8 cellular contexts compared by ENCODE assay signal in the genomic region with DNA sequence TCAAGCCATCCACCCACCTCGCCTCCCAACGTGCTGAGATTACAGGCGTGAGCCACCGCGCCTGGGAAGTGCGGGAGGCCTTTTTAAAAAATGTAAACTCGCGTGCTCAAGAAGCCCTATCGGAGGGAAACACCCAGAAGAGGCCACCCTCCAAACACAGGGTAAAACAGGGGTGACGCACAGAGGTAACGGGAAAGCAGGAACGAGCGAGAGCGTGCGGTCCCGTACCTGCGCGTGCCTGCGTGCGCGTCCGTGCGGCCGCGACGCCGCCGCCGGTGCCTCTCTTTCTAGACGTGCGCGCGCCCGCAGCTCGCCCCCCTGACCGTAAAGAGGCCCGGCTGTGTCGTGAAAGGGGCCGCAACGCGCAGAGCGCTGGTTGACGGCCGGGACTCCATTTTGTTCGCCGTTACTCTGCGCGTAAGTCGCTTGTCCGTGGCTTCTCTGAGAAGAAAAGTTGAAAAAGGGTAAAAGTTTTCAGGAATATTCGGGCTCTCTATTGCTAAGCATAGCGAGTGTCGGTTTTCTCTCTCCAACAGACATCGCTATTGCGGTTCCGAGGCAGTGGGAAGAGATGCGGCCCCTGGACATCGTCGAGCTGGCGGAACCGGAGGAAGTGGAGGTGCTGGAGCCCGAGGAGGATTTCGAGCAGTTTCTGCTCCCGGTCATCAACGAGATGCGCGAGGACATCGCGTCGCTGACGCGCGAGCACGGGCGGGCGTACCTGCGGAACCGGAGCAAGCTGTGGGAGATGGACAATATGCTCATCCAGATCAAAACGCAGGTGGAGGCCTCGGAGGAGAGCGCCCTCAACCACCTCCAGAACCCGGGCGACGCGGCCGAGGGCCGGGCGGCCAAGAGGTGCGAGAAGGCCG. TPM values are rescaled to one million over a fixed set of nuclear protein-coding genes. Genes with fewer than 3 reads are reported as not detected.
A peak's percentile ranks its signal among the peaks of the same experiment; 100 is the strongest.
DNase-seq lines count a peak whose midpoint lies in the region; ATAC-seq and TF ChIP-seq lines count a peak whose summit lies in the region.

A gene (plus strand): TSS at position 394 of the 872 bp plus-strand sequence. CDS start 178 bp downstream, at position 572.

- H3K9me3 ChIP-seq in BLaER1: no peaks in the 10 kb centered on the region

- H3K27ac ChIP-seq in BLaER1 (peak within 1 kb of the TSS; percentile 94), coronary artery (peak within 1 kb of the TSS; percentile 77 to 98)

- peak within 1 kb of the TSS; percentile 94 for H3K4me3 Mint-ChIP-seq in activated CD4-positive, alpha-beta T cell treated with anti-CD3 and anti-CD28 coated beads, Interleukin-2, amount 10 ng/mL, durations not matched to agents 24 days and 14 days

- no peaks in the 10 kb centered on the region for H3K27me3 Mint-ChIP-seq in activated CD4-positive, alpha-beta T cell treated with anti-CD3 and anti-CD28 coated beads, Interleukin-2, amount 10 ng/mL, durations not matched to agents 24 days and 14 days

- H3K4me1 Mint-ChIP-seq in activated CD4-positive, alpha-beta T cell treated with anti-CD3 and anti-CD28 coated beads, Interleukin-2, amount 10 ng/mL, durations not matched to agents 24 days and 14 days: peaks cover 20% of the 10 kb centered on the region

- DNase-seq in NCI-H526 treated with DMSO at 0.1 percent for 48 hours (lab: John Stamatoyannopoulos, UW) (peak; percentile 89), coronary artery (ENCODE audit: low spot score) (peak; percentile 92), left kidney (ENCODE audit: low read depth, low spot score) (peak; percentile 98)
- DNase-seq in activated CD4-positive, alpha-beta T cell treated with anti-CD3 and anti-CD28 coated beads, Interleukin-2, amount 10 ng/mL, durations not matched to agents 24 days and 14 days: peak; percentile 98
- DNase-seq in stimulated activated CD4-positive, alpha-beta T cell treated with anti-CD3 and anti-CD28 coated beads, Interleukin-1b, Interleukin-23, amount 100 ng/mL, for 48 hours: peak; percentile 95

- H3K4me1 ChIP-seq in BLaER1: peaks cover 32% of the 10 kb centered on the region

- ATAC-seq in GM19328 (IDR thresholded peaks at IDR 0.05; ENCODE audit: unreplicated experiment) (peak; percentile 79), HG03520 (IDR thresholded peaks at IDR 0.05; ENCODE audit: unreplicated experiment) (peak; percentile 62)

- peaks cover 29% of the 10 kb centered on the region for H4K20me1 ChIP-seq in BLaER1

- TF ChIP-seq CTCF in coronary artery (IDR thresholded peaks at IDR 0.05): no peak

- H3K27ac Mint-ChIP-seq in activated CD4-positive, alpha-beta T cell treated with anti-CD3 and anti-CD28 coated beads, Interleukin-2, amount 10 ng/mL, durations not matched to agents 24 days and 14 days: peak within 1 kb of the TSS; percentile 94

- H3K36me3 Mint-ChIP-seq in activated CD4-positive, alpha-beta T cell treated with anti-CD3 and anti-CD28 coated beads, Interleukin-2, amount 10 ng/mL, durations not matched to agents 24 days and 14 days (ENCODE audit: low read depth): peaks cover 36% of the 10 kb centered on the region

- H3K9me3 Mint-ChIP-seq in activated CD4-positive, alpha-beta T cell treated with anti-CD3 and anti-CD28 coated beads, Interleukin-2, amount 10 ng/mL, durations not matched to agents 24 days and 14 days: no peaks in the 10 kb centered on the region

- H3K27me3 ChIP-seq in BLaER1: no peaks in the 10 kb centered on the region

- intact Hi-C loops in activated CD4-positive, alpha-beta T cell treated with anti-CD3 and anti-CD28 coated beads, Interleukin-2, amount 10 ng/mL, durations not matched to agents 24 days and 14 days (cut with micrococcal nuclease): loop anchor here (1.0 to 5.0 kb wide), 9 partner anchors 34 to 458 kb away; a partner anchor contains a TSS

- H3K4me3 ChIP-seq in BLaER1: peak within 1 kb of the TSS; percentile 98
- peak within 1 kb of the TSS; percentile 86 for H3K4me3 ChIP-seq in coronary artery

- H3K4me2 ChIP-seq in BLaER1: peak within 1 kb of the TSS; percentile 94

- peak within 1 kb of the TSS; percentile 96 for H3K9ac ChIP-seq in BLaER1

- peaks cover 27% of the 10 kb centered on the region for H3K36me3 ChIP-seq in BLaER1

RNA-seq across cellular contexts. Expression of the gene that starts here (rescaled TPM):
- total RNA-seq in activated CD4-positive, alpha-beta T cell treated with anti-CD3 and anti-CD28 coated beads, Interleukin-2, amount 10 ng/mL, durations not matched to agents 24 days and 14 days: 122 TPM in 2 replicates

Comparison
In these comparisons a context has a peak if more than half of its experiments do, and no peak if none do; other contexts are left out.
1. Peak in every context shown above with its lines: DNase-seq, ATAC-seq, H3K4me3 ChIP-seq and H3K27ac ChIP-seq.